9 cellular contexts compared by ENCODE assay signal in genomic region chr5:119340597-119341218, GRCh38. TPM values are rescaled to one million over a fixed set of nuclear protein-coding genes. Genes with fewer than 3 reads are reported as not detected.
A peak's percentile ranks its signal among the peaks of the same experiment; 100 is the strongest.
DNase-seq lines count a peak whose midpoint lies in the region; ATAC-seq, FAIRE-seq and TF ChIP-seq lines count a peak whose summit lies in the region.
"Had no signal": no experiment of that assay in that cellular context is flagged by ENCODE, and none has a peak within 500 bp of the region (broad histone marks: within the 10 kb centered on the region; RNA-seq: fewer than 3 reads in every experiment).

No MANE protein-coding gene starts in this region.

- POLR2A ChIA-PET in WTC11 (lab: Charles Lee), result interaction anchor here (0.7 to 0.8 kb wide), 2 partner anchors 15 to 380 kb away, joined by 3 to 4 read pairs; partner anchors contain the start of gene TNFAIP8
- POLR2A ChIA-PET in RWPE1 (lab: Yijun Ruan, JAX; ENCODE audit: low non-redundant PET), result no interaction called here

- H3K9ac ChIP-seq in KMS-11 (peak overlapping the region; percentile 78), astrocyte (ENCODE audit: low read length) (no peak overlapping the region)

- peak overlapping the region; percentile 42; the same call in 1 of the 2 replicates for H2AFZ ChIP-seq in KMS-11 (ENCODE audit: low read depth)
- no peak overlapping the region for H2AFZ ChIP-seq in astrocyte (ENCODE audit: low read depth, low read length)

- FAIRE-seq in astrocyte (lab: Jason Lieb, UNC), result no peak
- FAIRE-seq: endothelial cell of umbilical vein had no signal

- ATAC-seq in GM21515 (IDR thresholded peaks at IDR 0.05; ENCODE audit: unreplicated experiment) (peak; percentile 61), WTC11 (no peak)

- H3K4me3 Mint-ChIP-seq in astrocyte (ENCODE audit: unreplicated experiment), result peak overlapping the region; percentile 20
- H3K4me3 Mint-ChIP-seq in WTC11, result no peak overlapping the region

- H3K4me2 ChIP-seq in KMS-11, result peak overlapping the region; percentile 95
- H3K4me2 ChIP-seq in astrocyte (ENCODE audit: low read length), result no peak overlapping the region

- H3K79me2 ChIP-seq in KMS-11 (ENCODE audit: insufficient read depth, low read depth) (peaks cover 55% of the 10 kb centered on the region), astrocyte (ENCODE audit: insufficient read depth, low read length) (peaks cover 2% of the 10 kb centered on the region)

- H3K4me1 Mint-ChIP-seq in astrocyte (ENCODE audit: low read depth, unreplicated experiment), result peaks cover 32% of the 10 kb centered on the region
- H3K4me1 Mint-ChIP-seq in WTC11, result peaks cover 51% of the 10 kb centered on the region

- H4K20me1 ChIP-seq in KMS-11 (ENCODE audit: insufficient read depth) (no peaks in the 10 kb centered on the region), astrocyte (ENCODE audit: insufficient read depth, low read length) (no peaks in the 10 kb centered on the region)

- no peak overlapping the region for H3K27ac Mint-ChIP-seq in astrocyte (ENCODE audit: unreplicated experiment)
- no peak overlapping the region; the same call in 1 of the 2 replicates for H3K27ac Mint-ChIP-seq in WTC11

- CTCF ChIA-PET in WTC11 (lab: Charles Lee) (no interaction called here), RWPE1 (lab: Yijun Ruan, JAX) (interaction anchor here (0.6 kb wide), 1 partner anchor 11 kb away, joined by 4 read pairs; no protein-coding TSS in a partner anchor)

- H3K9me3 ChIP-seq in astrocyte (ENCODE audit: insufficient read depth, low read depth, low read length), result no peaks in the 10 kb centered on the region

- H3K36me3 Mint-ChIP-seq in astrocyte (ENCODE audit: low read depth, unreplicated experiment) (no peaks in the 10 kb centered on the region), WTC11 (no peaks in the 10 kb centered on the region)

- H3K4me1 ChIP-seq in KMS-11 (ENCODE audit: low read depth, poor library complexity, severe bottlenecking) (peaks cover 89% of the 10 kb centered on the region), astrocyte (ENCODE audit: insufficient read depth, low read length) (peaks cover 20% of the 10 kb centered on the region)

- DNase-seq in astrocyte (ENCODE audit: low read depth) (no peak), GM19240 (ENCODE audit: insufficient read length, low spot score) (no peak), WTC11 (ENCODE audit: low spot score) (no peak), RWPE1 (ENCODE audit: low spot score) (no peak), DMS53 treated with DMSO at 0.1 percent for 48 hours (lab: John Stamatoyannopoulos, UW; ENCODE audit: unreplicated experiment) (no peak)

- no peak overlapping the region for H3K4me3 ChIP-seq in KMS-11 (IDR thresholded peaks at IDR 0.05; ENCODE audit: insufficient read depth, low read depth, low read length)
- H3K4me3 ChIP-seq in astrocyte (ENCODE audit: insufficient read depth, low read depth, low read length), result no peak overlapping the region

- H3K27me3 Mint-ChIP-seq in astrocyte (ENCODE audit: low read depth, unreplicated experiment) (no peaks in the 10 kb centered on the region), WTC11 (ENCODE audit: low read depth) (no peaks in the 10 kb centered on the region)

- TF ChIP-seq CTCF in GM12874 (IDR thresholded peaks at IDR 0.05; ENCODE audit: insufficient read depth, low read depth, low read length), result peak; percentile 27; the same call in 1 of the 2 replicates
- no peak for TF ChIP-seq CTCF in KMS-11 (conservative IDR thresholded peaks at IDR 0.05; ENCODE audit: low read depth, low read length)
- no peak for TF ChIP-seq CTCF in astrocyte (IDR thresholded peaks at IDR 0.05; ENCODE audit: insufficient read depth, low read depth, low read length)
- no peak for TF ChIP-seq CTCF in WTC11 (IDR thresholded peaks at IDR 0.05)
- TF ChIP-seq CTCF in RWPE1 (conservative IDR thresholded peaks at IDR 0.05; ENCODE audit: low read depth), result no peak

- no peaks in the 10 kb centered on the region for H3K36me3 ChIP-seq in KMS-11 (ENCODE audit: insufficient read depth)
- H3K36me3 ChIP-seq in astrocyte (ENCODE audit: insufficient read depth, low read length), result no peaks in the 10 kb centered on the region

- H3K27ac ChIP-seq in KMS-11, result peak overlapping the region; percentile 97
- no peak overlapping the region for H3K27ac ChIP-seq in astrocyte (ENCODE audit: low read depth, low read length)
- H3K27ac ChIP-seq in RWPE1, result no peak overlapping the region

- H3K27me3 ChIP-seq in KMS-11 (ENCODE audit: insufficient read depth, low read depth) (no peaks in the 10 kb centered on the region), astrocyte (ENCODE audit: insufficient read depth, low read length) (no peaks in the 10 kb centered on the region)

- H3K9me3 Mint-ChIP-seq in astrocyte (ENCODE audit: unreplicated experiment) (no peaks in the 10 kb centered on the region), WTC11 (no peaks in the 10 kb centered on the region)

TF ChIP-seq in WTC11, 78 proteins besides CTCF, POLR2A, EP300 and RAD21:
- TF ChIP-seq ZNF423 (CRISPR knock-in tag; IDR thresholded peaks at IDR 0.05) (no peak), EMX1 (CRISPR knock-in tag; IDR thresholded peaks at IDR 0.05) (no peak), ZNF232 (CRISPR knock-in tag; IDR thresholded peaks at IDR 0.05) (no peak)
- TF ChIP-seq, protein P1, sequence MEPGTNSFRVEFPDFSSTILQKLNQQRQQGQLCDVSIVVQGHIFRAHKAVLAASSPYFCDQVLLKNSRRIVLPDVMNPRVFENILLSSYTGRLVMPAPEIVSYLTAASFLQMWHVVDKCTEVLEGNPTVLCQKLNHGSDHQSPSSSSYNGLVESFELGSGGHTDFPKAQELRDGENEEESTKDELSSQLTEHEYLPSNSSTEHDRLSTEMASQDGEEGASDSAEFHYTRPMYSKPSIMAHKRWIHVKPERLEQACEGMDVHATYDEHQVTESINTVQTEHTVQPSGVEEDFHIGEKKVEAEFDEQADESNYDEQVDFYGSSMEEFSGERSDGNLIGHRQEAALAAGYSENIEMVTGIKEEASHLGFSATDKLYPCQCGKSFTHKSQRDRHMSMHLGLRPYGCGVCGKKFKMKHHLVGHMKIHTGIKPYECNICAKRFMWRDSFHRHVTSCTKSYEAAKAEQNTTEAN (CRISPR knock-in tag; IDR thresholded peaks at IDR 0.05), result no peak
TF ChIP-seq in WTC11: peak in this region for 0.

RNA-seq across cellular contexts. Expression of gene TNFAIP8, which starts 15.1 kb away (rescaled TPM):
- total RNA-seq in astrocyte (25.9 and 33.1 TPM in 2 replicates), WTC11 (2021) (18.1 to 24.1 TPM (median 19.9 TPM) in 3 replicates)
